Comparison of ENCODE assay signal across 1 cellular context in genomic region chr6:5468586-5468985, GRCh38.
TF ChIP-seq lines count a peak whose summit lies in the region.

No MANE protein-coding gene starts in this region.

TF ChIP-seq in SK-N-SH, 30 proteins besides CTCF, POLR2A, EP300 and RAD21 (continued from another document):
- TF ChIP-seq PBX3 (IDR thresholded peaks at IDR 0.05), result peak; percentile 71
- TF ChIP-seq TEAD4 (IDR thresholded peaks at IDR 0.05; ENCODE audit: borderline replicate concordance, insufficient read depth), result peak; percentile 65; the same call in 1 of the 2 replicates
- TF ChIP-seq FOSL2 (IDR thresholded peaks at IDR 0.05; ENCODE audit: borderline replicate concordance, low read depth), result peak; percentile 28; the same call in 1 of the 2 replicates
- 0 out of 2 replicates have a peak, but pooled peaks have one; percentile 31 for TF ChIP-seq FOXM1 (IDR thresholded peaks at IDR 0.05; ENCODE audit: low read depth)
